8 cellular contexts compared by ENCODE assay signal in genomic region chr11:44727373-44728084, GRCh38. TPM values are rescaled to one million over a fixed set of nuclear protein-coding genes. Genes with fewer than 3 reads are reported as not detected.
DNase-seq lines count a peak whose midpoint lies in the region; ATAC-seq and TF ChIP-seq lines count a peak whose summit lies in the region.

No MANE protein-coding gene starts in this region.

- peaks cover 12% of the 10 kb centered on the region for H3K4me1 ChIP-seq in mononuclear cell (ENCODE audit: insufficient read depth, low read length)

- H3K27ac Mint-ChIP-seq in endothelial cell (ENCODE audit: unreplicated experiment), result peak overlapping the region; percentile 90

- peaks cover 69% of the 10 kb centered on the region for H3K4me1 Mint-ChIP-seq in endothelial cell (ENCODE audit: unreplicated experiment)

- H3K4me3 ChIP-seq in mononuclear cell (ENCODE audit: low read length), result peak overlapping the region; percentile 45

- DNase-seq in NCI-H146 (lab: John Stamatoyannopoulos, UW), result peak; percentile 53
- no peak for DNase-seq in NCI-H146 treated with DMSO at 0.1 percent for 48 hours (lab: John Stamatoyannopoulos, UW; ENCODE audit: unreplicated experiment)
- DNase-seq in NCI-H774 (lab: John Stamatoyannopoulos, UW), result peak; percentile 67
- DNase-seq in activated CD8-positive, alpha-beta memory T cell treated with anti-CD3 and anti-CD28 coated beads, Interleukin-2, amount 50 U/mL, for 24 hours (ENCODE audit: extremely low read depth), result peak; percentile 40
- peak; percentile 92 for DNase-seq in endothelial cell (ENCODE audit: low spot score)
- DNase-seq in stimulated activated CD8-positive, alpha-beta memory T cell treated with anti-CD3 and anti-CD28 coated beads, Interleukin-15, amount 100 ng/mL, for 4 hours (ENCODE audit: low read depth in 2 of 2), result peak; percentile 39 to 46

- no peaks in the 10 kb centered on the region for H3K9me3 ChIP-seq in mononuclear cell (ENCODE audit: low read depth, low read length)

- peaks cover 19% of the 10 kb centered on the region for H3K27me3 ChIP-seq in mononuclear cell (ENCODE audit: insufficient read depth, low read length)

- no peaks in the 10 kb centered on the region for H3K9me3 Mint-ChIP-seq in endothelial cell (ENCODE audit: unreplicated experiment)

- peak; percentile 96 for TF ChIP-seq CTCF in endothelial cell (IDR thresholded peaks at IDR 0.05; ENCODE audit: unreplicated experiment)

- ATAC-seq in HG03108 (IDR thresholded peaks at IDR 0.05; ENCODE audit: unreplicated experiment), result peak; percentile 45

- H3K27me3 Mint-ChIP-seq in endothelial cell (ENCODE audit: unreplicated experiment), result peaks cover 18% of the 10 kb centered on the region

- peak overlapping the region; percentile 95 for H3K4me3 Mint-ChIP-seq in endothelial cell (ENCODE audit: unreplicated experiment)

- peaks cover 33% of the 10 kb centered on the region for H3K36me3 Mint-ChIP-seq in endothelial cell (ENCODE audit: low read depth, unreplicated experiment)

RNA-seq across cellular contexts. Expression of gene TSPAN18, which starts 0.8 kb away (rescaled TPM):
- 717 TPM for total RNA-seq in endothelial cell (ENCODE audit: unreplicated experiment)
- 8.5 TPM for total RNA-seq in mononuclear cell

Comparison
In these comparisons a context has a peak if more than half of its experiments do, and no peak if none do; other contexts are left out.
1. RNA of gene TSPAN18, which starts 0.8 kb away (total RNA-seq): 717 TPM in endothelial cell (single experiment); 8.5 TPM in mononuclear cell (single experiment); every median in the first group is over 10 times any median in the second.